Comparison of ENCODE assay signal across 1 cellular context in genomic region chr2:151815821-151816489, GRCh38.
TF ChIP-seq lines count a peak whose summit lies in the region.

No MANE protein-coding gene starts in this region.

TF ChIP-seq in K562, 482 proteins besides CTCF, POLR2A, EP300 and RAD21 (continued from another document and continues in another):
- TF ChIP-seq, protein P1, sequence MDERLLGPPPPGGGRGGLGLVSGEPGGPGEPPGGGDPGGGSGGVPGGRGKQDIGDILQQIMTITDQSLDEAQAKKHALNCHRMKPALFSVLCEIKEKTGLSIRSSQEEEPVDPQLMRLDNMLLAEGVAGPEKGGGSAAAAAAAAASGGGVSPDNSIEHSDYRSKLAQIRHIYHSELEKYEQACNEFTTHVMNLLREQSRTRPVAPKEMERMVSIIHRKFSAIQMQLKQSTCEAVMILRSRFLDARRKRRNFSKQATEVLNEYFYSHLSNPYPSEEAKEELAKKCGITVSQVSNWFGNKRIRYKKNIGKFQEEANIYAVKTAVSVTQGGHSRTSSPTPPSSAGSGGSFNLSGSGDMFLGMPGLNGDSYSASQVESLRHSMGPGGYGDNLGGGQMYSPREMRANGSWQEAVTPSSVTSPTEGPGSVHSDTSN (CRISPR knock-in tag; IDR thresholded peaks at IDR 0.05; ENCODE audit: low read depth), result no peak
- TF ChIP-seq, protein P1 (tag; conservative IDR thresholded peaks at IDR 0.05; ENCODE audit: low read depth), result peak; percentile 71
- TF ChIP-seq TBL1XR1 (IDR thresholded peaks at IDR 0.05; ENCODE audit: low read length in 2 of 2) (peak in 1 of 2 experiments; percentile 77; a peak in 2 of 4 replicates), KLF16 (IDR thresholded peaks at IDR 0.05) (peak; percentile 50; the same call in 1 of the 2 replicates), ZNF143 (CRISPR knock-in tag; IDR thresholded peaks at IDR 0.05) (no peak), SMAD4 (CRISPR knock-in tag; conservative IDR thresholded peaks at IDR 0.05) (peak; percentile 85), ZFP36 (IDR thresholded peaks at IDR 0.05; ENCODE audit: low read depth, low read length, partially characterized antibody) (peak; percentile 10), ELF4 (CRISPR knock-in tag; IDR thresholded peaks at IDR 0.05) (peak; percentile 49; the same call in 1 of the 2 replicates), TAL1 (IDR thresholded peaks at IDR 0.05) (peak; percentile 87), ZBTB34 (CRISPR knock-in tag; IDR thresholded peaks at IDR 0.05) (peak; percentile 71; the same call in 1 of the 2 replicates), MYNN (IDR thresholded peaks at IDR 0.05) (0 out of 2 replicates have a peak, but pooled peaks have one; percentile 25), MYNN (CRISPR knock-in tag; IDR thresholded peaks at IDR 0.05) (no peak), PHB2 (IDR thresholded peaks at IDR 0.05; ENCODE audit: low read depth) (peak; percentile 65; the same call in 1 of the 2 replicates), FOXO4 (CRISPR knock-in tag; IDR thresholded peaks at IDR 0.05) (0 out of 2 replicates have a peak, but pooled peaks have one; percentile 39), EHMT2 (IDR thresholded peaks at IDR 0.05) (peak; percentile 63), TCF3 (CRISPR knock-in tag; IDR thresholded peaks at IDR 0.05) (peak; percentile 97), YY1 (IDR thresholded peaks at IDR 0.05; ENCODE audit: borderline replicate concordance in 1 of 3, control insufficient read depth in 1 of 3, extremely low read depth in 1 of 3, insufficient read depth in 3 of 3, insufficient read length in 1 of 3, insufficient replicate concordance in 2 of 3, low read depth in 1 of 3, low read length in 2 of 3) (peak in 2 of 3 experiments; percentile 21 to 80), CAMTA2 (CRISPR knock-in tag; conservative IDR thresholded peaks at IDR 0.05) (no peak), ZC3H4 (CRISPR knock-in tag; IDR thresholded peaks at IDR 0.05; ENCODE audit: borderline replicate concordance) (no peak), STAT5A (IDR thresholded peaks at IDR 0.05; ENCODE audit: borderline replicate concordance, low read length) (peak; percentile 73), ZNF589 (CRISPR knock-in tag; IDR thresholded peaks at IDR 0.05; ENCODE audit: low read depth) (0 out of 2 replicates have a peak, but pooled peaks have one; percentile 23), MAFG (tag; conservative IDR thresholded peaks at IDR 0.05) (0 out of 2 replicates have a peak, but pooled peaks have one; percentile 20), CBFA2T3 (IDR thresholded peaks at IDR 0.05) (peak; percentile 95), ZBTB11 (CRISPR knock-in tag; IDR thresholded peaks at IDR 0.05) (0 out of 6 replicates have a peak, but pooled peaks of 1 of the 3 experiments have one; percentile 43), LEF1 (IDR thresholded peaks at IDR 0.05) (0 out of 2 replicates have a peak, but pooled peaks have one; percentile 29), MTA3 (IDR thresholded peaks at IDR 0.05; ENCODE audit: borderline replicate concordance) (0 out of 2 replicates have a peak, but pooled peaks have one; percentile 47), CC2D1A (IDR thresholded peaks at IDR 0.05) (peak; percentile 70; the same call in 1 of the 2 replicates), IFI16 (CRISPR knock-in tag; IDR thresholded peaks at IDR 0.05) (peak; percentile 82; the same call in 1 of the 2 replicates), RFX1 (IDR thresholded peaks at IDR 0.05) (0 out of 2 replicates have a peak, but pooled peaks have one; percentile 0), RCOR1 (IDR thresholded peaks at IDR 0.05; ENCODE audit: borderline replicate concordance in 1 of 2, low read depth in 2 of 2, low read length in 2 of 2) (peak in 1 of 2 experiments; percentile 47; a peak in 2 of 4 replicates), ZNF311 (CRISPR knock-in tag; IDR thresholded peaks at IDR 0.05) (peak; percentile 92), SP1 (CRISPR knock-in tag; IDR thresholded peaks at IDR 0.05) (peak; percentile 61), DPF2 (IDR thresholded peaks at IDR 0.05) (peak; percentile 89), NFE2 (IDR thresholded peaks at IDR 0.05; ENCODE audit: low read depth) (0 out of 2 replicates have a peak, but pooled peaks have one; percentile 5), ARID1B (IDR thresholded peaks at IDR 0.05) (peak; percentile 93), ZBTB17 (CRISPR knock-in tag; IDR thresholded peaks at IDR 0.05) (peak; percentile 90), ZNF23 (CRISPR knock-in tag; IDR thresholded peaks at IDR 0.05) (peak; percentile 73; the same call in 1 of the 2 replicates), ZNF507 (tag; conservative IDR thresholded peaks at IDR 0.05) (no peak), NCOR1 (IDR thresholded peaks at IDR 0.05) (peak; percentile 87), ZNF324 (CRISPR knock-in tag; IDR thresholded peaks at IDR 0.05) (peak; percentile 48; the same call in 1 of the 2 replicates), ZNF695 (CRISPR knock-in tag; IDR thresholded peaks at IDR 0.05) (no peak)
- TF ChIP-seq, protein P2, sequence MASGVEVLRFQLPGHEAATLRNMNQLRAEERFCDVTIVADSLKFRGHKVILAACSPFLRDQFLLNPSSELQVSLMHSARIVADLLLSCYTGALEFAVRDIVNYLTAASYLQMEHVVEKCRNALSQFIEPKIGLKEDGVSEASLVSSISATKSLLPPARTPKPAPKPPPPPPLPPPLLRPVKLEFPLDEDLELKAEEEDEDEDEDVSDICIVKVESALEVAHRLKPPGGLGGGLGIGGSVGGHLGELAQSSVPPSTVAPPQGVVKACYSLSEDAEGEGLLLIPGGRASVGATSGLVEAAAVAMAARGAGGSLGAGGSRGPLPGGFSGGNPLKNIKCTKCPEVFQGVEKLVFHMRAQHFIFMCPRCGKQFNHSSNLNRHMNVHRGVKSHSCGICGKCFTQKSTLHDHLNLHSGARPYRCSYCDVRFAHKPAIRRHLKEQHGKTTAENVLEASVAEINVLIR (CRISPR knock-in tag; IDR thresholded peaks at IDR 0.05), result peak; percentile 43; the same call in 1 of the 2 replicates
- TF ChIP-seq, protein P3, sequence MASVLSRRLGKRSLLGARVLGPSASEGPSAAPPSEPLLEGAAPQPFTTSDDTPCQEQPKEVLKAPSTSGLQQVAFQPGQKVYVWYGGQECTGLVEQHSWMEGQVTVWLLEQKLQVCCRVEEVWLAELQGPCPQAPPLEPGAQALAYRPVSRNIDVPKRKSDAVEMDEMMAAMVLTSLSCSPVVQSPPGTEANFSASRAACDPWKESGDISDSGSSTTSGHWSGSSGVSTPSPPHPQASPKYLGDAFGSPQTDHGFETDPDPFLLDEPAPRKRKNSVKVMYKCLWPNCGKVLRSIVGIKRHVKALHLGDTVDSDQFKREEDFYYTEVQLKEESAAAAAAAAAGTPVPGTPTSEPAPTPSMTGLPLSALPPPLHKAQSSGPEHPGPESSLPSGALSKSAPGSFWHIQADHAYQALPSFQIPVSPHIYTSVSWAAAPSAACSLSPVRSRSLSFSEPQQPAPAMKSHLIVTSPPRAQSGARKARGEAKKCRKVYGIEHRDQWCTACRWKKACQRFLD (CRISPR knock-in tag; IDR thresholded peaks at IDR 0.05), result peak; percentile 67
- TF ChIP-seq, protein P4, sequence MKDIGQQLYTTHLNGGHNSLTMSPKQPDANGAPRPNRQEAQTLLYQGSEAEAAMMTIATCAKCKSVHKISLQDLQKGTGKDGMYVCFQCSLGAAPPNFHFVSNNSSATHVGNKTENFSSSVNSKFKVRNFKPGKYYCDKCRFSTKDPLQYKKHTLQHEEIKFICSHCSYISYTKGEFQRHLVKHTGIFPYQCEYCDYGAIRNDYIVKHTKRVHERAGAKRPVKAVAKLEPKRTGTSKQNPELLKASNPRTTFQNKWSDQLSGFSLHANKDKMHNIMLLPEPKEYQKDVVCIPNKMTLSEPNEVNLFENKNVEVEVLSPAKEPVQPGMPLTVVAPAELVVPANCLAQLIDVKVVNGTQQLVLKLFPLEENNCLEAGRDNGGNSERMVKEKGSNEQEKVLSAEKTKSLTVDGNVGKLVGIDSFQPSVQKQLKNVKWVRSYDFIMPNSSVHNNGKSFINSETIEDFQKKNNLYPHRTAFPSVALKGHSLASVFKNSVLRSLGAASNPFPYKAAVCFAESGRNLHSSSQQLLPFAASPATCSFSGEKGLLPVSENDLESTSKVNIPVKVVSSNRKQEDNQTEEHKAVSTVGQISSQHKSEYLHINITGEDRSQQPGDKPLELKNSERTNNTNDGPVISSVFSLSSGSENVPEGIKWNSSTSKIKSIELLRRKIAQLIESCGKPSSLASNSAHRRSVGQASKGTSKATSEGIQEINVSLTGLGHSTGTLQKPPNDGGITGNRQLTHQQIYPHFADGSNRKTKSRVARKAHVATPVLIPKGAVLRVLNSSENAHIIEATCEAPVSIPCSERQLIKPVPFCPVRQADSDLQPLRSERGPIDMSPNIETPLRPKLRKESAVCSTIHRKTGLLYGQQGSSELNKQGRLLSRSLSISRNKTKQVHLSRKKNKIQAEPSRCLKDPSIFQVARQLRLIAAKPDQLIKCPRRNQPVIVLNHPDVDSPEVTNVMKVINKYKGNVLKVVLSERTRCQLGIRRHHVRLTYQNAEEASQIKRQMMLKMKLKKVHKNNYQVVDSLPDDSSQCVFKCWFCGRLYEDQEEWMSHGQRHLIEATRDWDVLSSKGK (CRISPR knock-in tag; IDR thresholded peaks at IDR 0.05), result no peak
- TF ChIP-seq, protein P5, sequence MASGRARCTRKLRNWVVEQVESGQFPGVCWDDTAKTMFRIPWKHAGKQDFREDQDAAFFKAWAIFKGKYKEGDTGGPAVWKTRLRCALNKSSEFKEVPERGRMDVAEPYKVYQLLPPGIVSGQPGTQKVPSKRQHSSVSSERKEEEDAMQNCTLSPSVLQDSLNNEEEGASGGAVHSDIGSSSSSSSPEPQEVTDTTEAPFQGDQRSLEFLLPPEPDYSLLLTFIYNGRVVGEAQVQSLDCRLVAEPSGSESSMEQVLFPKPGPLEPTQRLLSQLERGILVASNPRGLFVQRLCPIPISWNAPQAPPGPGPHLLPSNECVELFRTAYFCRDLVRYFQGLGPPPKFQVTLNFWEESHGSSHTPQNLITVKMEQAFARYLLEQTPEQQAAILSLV (tag; IDR thresholded peaks at IDR 0.05), result peak; percentile 83
